In the genomic region with DNA sequence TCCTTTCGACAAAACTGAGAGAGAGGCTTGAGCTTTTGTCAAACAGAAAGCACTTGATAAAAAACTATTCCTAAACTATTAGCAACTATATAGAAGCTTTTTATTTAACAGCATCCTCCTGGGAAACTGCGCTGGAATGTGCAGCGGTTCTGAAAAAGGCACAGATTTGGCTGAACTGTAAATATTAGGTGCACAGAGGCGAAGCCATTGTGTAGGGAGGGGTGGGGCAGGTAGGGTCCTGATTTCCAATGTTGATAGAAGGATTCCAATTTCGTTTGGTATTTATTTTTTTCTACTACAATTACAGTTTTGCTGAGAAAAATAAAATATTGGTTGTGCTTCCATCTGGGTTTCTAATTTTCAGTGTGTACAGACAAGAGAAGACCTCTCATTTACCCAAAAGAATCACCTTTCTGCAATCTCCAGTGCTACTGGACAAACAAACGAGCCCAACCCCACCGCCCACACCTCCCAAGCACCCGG, we compare ENCODE assay signal across 11 cellular contexts. TPM values are rescaled to one million over a fixed set of nuclear protein-coding genes. Genes with fewer than 3 reads are reported as not detected.
DNase-seq lines count a peak whose midpoint lies in the region; ATAC-seq and TF ChIP-seq lines count a peak whose summit lies in the region.
"Had no signal": no experiment of that assay in that cellular context is flagged by ENCODE, and none has a peak within 500 bp of the region (broad histone marks: within the 10 kb centered on the region; RNA-seq: fewer than 3 reads in every experiment).

No MANE protein-coding gene starts in this region.

- intact Hi-C loops in right lobe of liver (cut with DNase I): no loop called here

- no peaks in the 10 kb centered on the region for H3K27me3 ChIP-seq in right lobe of liver
- H3K27me3 ChIP-seq in thymus (ENCODE audit: control insufficient read depth, insufficient read depth): peaks cover 22% of the 10 kb centered on the region
- H3K27me3 ChIP-seq: adrenal gland had no signal

- WGBS in right lobe of liver (ENCODE audit: insufficient coverage, low coverage, low lambda C conversion rate, missing lambda C conversion rate): 28% methylated on average over 7 of the region's 8 CpGs
- WGBS in thymus: 59% methylated on average over 8 of the region's 8 CpGs

- no peak overlapping the region for H3K27ac Mint-ChIP-seq in activated CD8-positive, alpha-beta memory T cell treated with anti-CD3 and anti-CD28 coated beads, Interleukin-2, amount 10 ng/mL, durations not matched to agents 7 days and 5 days
- H3K27ac Mint-ChIP-seq: CD4-positive, CD25-positive, alpha-beta regulatory T cell had no signal

- H3K9me3 Mint-ChIP-seq in activated CD8-positive, alpha-beta memory T cell treated with anti-CD3 and anti-CD28 coated beads, Interleukin-2, amount 10 ng/mL, durations not matched to agents 7 days and 5 days (ENCODE audit: low read depth): no peaks in the 10 kb centered on the region

- H3K4me1 ChIP-seq in right lobe of liver (peaks cover 0 to 27% (median 11%) of the 10 kb centered on the region in 4 donors), thymus (ENCODE audit: control insufficient read depth, insufficient read depth, low read length) (peaks cover 4% of the 10 kb centered on the region)

- no peaks in the 10 kb centered on the region for H3K9me3 ChIP-seq in right lobe of liver
- H3K9me3 ChIP-seq in thymus (ENCODE audit: control insufficient read depth): no peaks in the 10 kb centered on the region
- H3K9me3 ChIP-seq: adrenal gland had no signal

- peak overlapping the region; percentile 82 for H3K4me3 ChIP-seq in astrocyte of the spinal cord (ENCODE audit: low read depth, low read length)
- H3K4me3 ChIP-seq in right lobe of liver: peak overlapping the region; percentile 73 to 85 (median 80)
- peak overlapping the region; percentile 53 for H3K4me3 ChIP-seq in thymus (ENCODE audit: low read length)

- peaks cover 54% of the 10 kb centered on the region for H3K27me3 Mint-ChIP-seq in activated CD8-positive, alpha-beta memory T cell treated with anti-CD3 and anti-CD28 coated beads, Interleukin-2, amount 10 ng/mL, durations not matched to agents 7 days and 5 days

- CTCF ChIA-PET in activated CD8-positive, alpha-beta memory T cell treated with anti-CD3 and anti-CD28 coated beads, Interleukin-2, amount 10 ng/mL, durations not matched to agents 7 days and 5 days (lab: Charles Lee): no interaction called here

- H3K36me3 ChIP-seq in right lobe of liver: no peaks in the 10 kb centered on the region
- H3K36me3 ChIP-seq in thymus (ENCODE audit: control insufficient read depth, insufficient read depth): no peaks in the 10 kb centered on the region
- H3K36me3 ChIP-seq: adrenal gland had no signal

- H3K36me3 Mint-ChIP-seq in activated CD8-positive, alpha-beta memory T cell treated with anti-CD3 and anti-CD28 coated beads, Interleukin-2, amount 10 ng/mL, durations not matched to agents 7 days and 5 days: no peaks in the 10 kb centered on the region
- H3K36me3 Mint-ChIP-seq: CD4-positive, CD25-positive, alpha-beta regulatory T cell had no signal

- peaks cover 6% of the 10 kb centered on the region for H3K4me1 Mint-ChIP-seq in activated CD8-positive, alpha-beta memory T cell treated with anti-CD3 and anti-CD28 coated beads, Interleukin-2, amount 10 ng/mL, durations not matched to agents 7 days and 5 days

- H3K4me3 Mint-ChIP-seq in activated CD8-positive, alpha-beta memory T cell treated with anti-CD3 and anti-CD28 coated beads, Interleukin-2, amount 10 ng/mL, durations not matched to agents 7 days and 5 days: peak overlapping the region; percentile 64

- no peak for TF ChIP-seq POLR2A in right lobe of liver (IDR thresholded peaks at IDR 0.05)

- no peak for ATAC-seq in activated CD8-positive, alpha-beta memory T cell treated with anti-CD3 and anti-CD28 coated beads, Interleukin-2, amount 10 ng/mL, durations not matched to agents 7 days and 5 days
- ATAC-seq in right lobe of liver (no peak), GM19455 (IDR thresholded peaks at IDR 0.05; ENCODE audit: unreplicated experiment) (no peak), HG03432 (IDR thresholded peaks at IDR 0.05; ENCODE audit: unreplicated experiment) (no peak)

- no peak for DNase-seq in activated CD8-positive, alpha-beta memory T cell treated with anti-CD3 and anti-CD28 coated beads, Interleukin-2, amount 10 ng/mL, durations not matched to agents 7 days and 5 days
- DNase-seq in activated CD8-positive, alpha-beta memory T cell treated with anti-CD3 and anti-CD28 coated beads for 24 hours: no peak
- DNase-seq in astrocyte of the spinal cord (ENCODE audit: low read depth, low spot score): no peak
- no peak for DNase-seq in right lobe of liver
- DNase-seq in AG20443 (ENCODE audit: low spot score): no peak
- DNase-seq: GOT3 had no signal

- TF ChIP-seq CTCF in astrocyte of the spinal cord (IDR thresholded peaks at IDR 0.05; ENCODE audit: low read depth, low read length) (no peak), right lobe of liver (IDR thresholded peaks at IDR 0.05) (no peak)

- H3K27ac ChIP-seq in right lobe of liver: peak overlapping the region in 2 of 3 donors; percentile 57 to 88
- H3K27ac ChIP-seq in thymus (ENCODE audit: low read depth): no peak overlapping the region

- in situ Hi-C loops in astrocyte of the spinal cord (cut with HindIII; ENCODE audit: low sequenced_read_pairs): no loop called here

RNA-seq across cellular contexts. Expression of gene SH3BGRL2, which starts 0.7 kb away (rescaled TPM):
- under 1 TPM; 0.12 to 0.42 TPM for total RNA-seq in activated CD8-positive, alpha-beta memory T cell treated with anti-CD3 and anti-CD28 coated beads, Interleukin-2, amount 10 ng/mL, durations not matched to agents 7 days and 5 days
- 10 to 100 TPM; 15.0 to 66.0 (median 39.5) TPM for total RNA-seq in right lobe of liver
- polyA plus RNA-seq in thymus: 15.9 TPM

Comparison
In these comparisons a context has a peak if more than half of its experiments do, and no peak if none do; other contexts are left out.
1. RNA of gene SH3BGRL2, which starts 0.7 kb away (total RNA-seq): 15.0 to 66.0 TPM in right lobe of liver; 0.12 to 0.42 TPM in activated CD8-positive, alpha-beta memory T cell treated with anti-CD3 and anti-CD28 coated beads, Interleukin-2, amount 10 ng/mL, durations not matched to agents 7 days and 5 days; every median in the first group is over 10 times any median in the second.
2. Peak in every context shown above with its lines, with median percentiles within 50 percentile points of each other: H3K4me3 ChIP-seq.